23 cellular contexts compared by ENCODE assay signal in genomic region chr16:872436-873242, GRCh38.
"Had no signal": no experiment of that assay in that cellular context is flagged by ENCODE, and none has a peak within 500 bp of the region (broad histone marks: within the 10 kb centered on the region; RNA-seq: fewer than 3 reads in every experiment).

No MANE protein-coding gene starts in this region.

- H3K27me3 Mint-ChIP-seq: activated CD4-positive, alpha-beta memory T cell treated with anti-CD3 and anti-CD28 coated beads for 36 hours; activated naive CD8-positive, alpha-beta T cell treated with anti-CD3 and anti-CD28 coated beads, Interleukin-2, amount 50 U/mL, for 24 hours; memory B cell; stimulated activated naive CD8-positive, alpha-beta T cell treated with anti-CD3 and anti-CD28 coated beads, Interleukin-15, Interleukin-2, amounts not matched to agents 100 ng/mL and 50 ng/mL, for 24 hours had no signal

- H3K27me3 ChIP-seq: body of pancreas, cardiac muscle cell, left lung, spleen, thyroid gland, upper lobe of right lung had no signal

- H3K4me3 Mint-ChIP-seq: activated CD4-positive, alpha-beta memory T cell treated with anti-CD3 and anti-CD28 coated beads for 36 hours; activated naive CD8-positive, alpha-beta T cell treated with anti-CD3 and anti-CD28 coated beads, Interleukin-2, amount 50 U/mL, for 24 hours; activated T-helper 1 cell treated with anti-CD3 and anti-CD28 coated beads, Interleukin-12 subunit alpha, Interleukin-12 subunit beta, Interleukin-2, Interleukin-4 antibody, amounts not matched to agents 30 ng/mL and 10 ng/mL and 1 ng/mL, durations not matched to agents 14 hours and 24 hours and 36 hours; dendritic cell treated with granulocyte-macrophage colony-stimulating factor and Interleukin-4, amounts not matched to agents 40 ng/mL and 50 ng/mL, for 4 days; memory B cell; nephron; stimulated activated naive CD8-positive, alpha-beta T cell treated with anti-CD3 and anti-CD28 coated beads, Interleukin-15, Interleukin-2, amounts not matched to agents 100 ng/mL and 50 ng/mL, for 24 hours; T-helper 1 cell treated with Interleukin-12 subunit alpha and Interleukin-12 subunit beta and Interleukin-4 antibody, amounts not matched to agents 30 μg/mL and 1 μg/mL, for 36 hours had no signal

- H3K4me1 ChIP-seq: body of pancreas, left lung, thyroid gland, upper lobe of right lung had no signal

- DNase-seq: activated CD4-positive, alpha-beta memory T cell treated with anti-CD3 and anti-CD28 coated beads for 36 hours; activated CD4-positive, alpha-beta T cell treated with anti-CD3 and anti-CD28 coated beads for 48 hours; activated gamma-delta T cell; activated naive CD4-positive, alpha-beta T cell treated with anti-CD3 and anti-CD28 coated beads, Interleukin-2, amount 50 U/mL, for 16 hours; activated naive CD8-positive, alpha-beta T cell treated with anti-CD3 and anti-CD28 coated beads, Interleukin-2, amount 50 U/mL, for 24 hours; body of pancreas; effector CD4-positive, alpha-beta T cell; erythroblast; foreskin fibroblast; nucleus accumbens; spleen; stimulated activated CD4-positive, alpha-beta T cell treated with anti-CD3 and anti-CD28 coated beads, Interleukin-4, amount 100 ng/mL, for 1 hour; substantia nigra; thyroid gland; upper lobe of right lung had no signal

- H3K36me3 ChIP-seq: cardiac muscle cell, upper lobe of right lung had no signal

- H3K9me3 Mint-ChIP-seq: activated CD4-positive, alpha-beta memory T cell treated with anti-CD3 and anti-CD28 coated beads for 36 hours; activated naive CD8-positive, alpha-beta T cell treated with anti-CD3 and anti-CD28 coated beads, Interleukin-2, amount 50 U/mL, for 24 hours; activated T-helper 1 cell treated with anti-CD3 and anti-CD28 coated beads, Interleukin-12 subunit alpha, Interleukin-12 subunit beta, Interleukin-2, Interleukin-4 antibody, amounts not matched to agents 30 ng/mL and 10 ng/mL and 1 ng/mL, durations not matched to agents 14 hours and 24 hours and 36 hours; dendritic cell treated with granulocyte-macrophage colony-stimulating factor and Interleukin-4, amounts not matched to agents 40 ng/mL and 50 ng/mL, for 4 days; memory B cell; nephron; stimulated activated naive CD8-positive, alpha-beta T cell treated with anti-CD3 and anti-CD28 coated beads, Interleukin-15, Interleukin-2, amounts not matched to agents 100 ng/mL and 50 ng/mL, for 24 hours; T-helper 1 cell treated with Interleukin-12 subunit alpha and Interleukin-12 subunit beta and Interleukin-4 antibody, amounts not matched to agents 30 μg/mL and 1 μg/mL, for 36 hours had no signal

- ATAC-seq: activated naive CD8-positive, alpha-beta T cell treated with anti-CD3 and anti-CD28 coated beads, Interleukin-2, amount 50 U/mL, for 24 hours; body of pancreas; left lung; upper lobe of right lung had no signal

- H3K27ac ChIP-seq: body of pancreas, cardiac muscle cell, left lung, spleen, thyroid gland, upper lobe of right lung had no signal

- H3K9me3 ChIP-seq: body of pancreas, left lung, spleen, thyroid gland, upper lobe of right lung had no signal

- H3K36me3 Mint-ChIP-seq: activated CD4-positive, alpha-beta memory T cell treated with anti-CD3 and anti-CD28 coated beads for 36 hours had no signal

- H3K4me3 ChIP-seq: body of pancreas, cardiac muscle cell, left lung, spleen, thyroid gland, upper lobe of right lung had no signal

- H3K27ac Mint-ChIP-seq: activated CD4-positive, alpha-beta memory T cell treated with anti-CD3 and anti-CD28 coated beads for 36 hours; activated naive CD8-positive, alpha-beta T cell treated with anti-CD3 and anti-CD28 coated beads, Interleukin-2, amount 50 U/mL, for 24 hours; activated T-helper 1 cell treated with anti-CD3 and anti-CD28 coated beads, Interleukin-12 subunit alpha, Interleukin-12 subunit beta, Interleukin-2, Interleukin-4 antibody, amounts not matched to agents 30 ng/mL and 10 ng/mL and 1 ng/mL, durations not matched to agents 14 hours and 24 hours and 36 hours; dendritic cell treated with granulocyte-macrophage colony-stimulating factor and Interleukin-4, amounts not matched to agents 40 ng/mL and 50 ng/mL, for 4 days; memory B cell; nephron; stimulated activated naive CD8-positive, alpha-beta T cell treated with anti-CD3 and anti-CD28 coated beads, Interleukin-15, Interleukin-2, amounts not matched to agents 100 ng/mL and 50 ng/mL, for 24 hours; T-helper 1 cell treated with Interleukin-12 subunit alpha and Interleukin-12 subunit beta and Interleukin-4 antibody, amounts not matched to agents 30 μg/mL and 1 μg/mL, for 36 hours had no signal
